ENCODE assay signal across 8 cellular contexts in the genomic region with DNA sequence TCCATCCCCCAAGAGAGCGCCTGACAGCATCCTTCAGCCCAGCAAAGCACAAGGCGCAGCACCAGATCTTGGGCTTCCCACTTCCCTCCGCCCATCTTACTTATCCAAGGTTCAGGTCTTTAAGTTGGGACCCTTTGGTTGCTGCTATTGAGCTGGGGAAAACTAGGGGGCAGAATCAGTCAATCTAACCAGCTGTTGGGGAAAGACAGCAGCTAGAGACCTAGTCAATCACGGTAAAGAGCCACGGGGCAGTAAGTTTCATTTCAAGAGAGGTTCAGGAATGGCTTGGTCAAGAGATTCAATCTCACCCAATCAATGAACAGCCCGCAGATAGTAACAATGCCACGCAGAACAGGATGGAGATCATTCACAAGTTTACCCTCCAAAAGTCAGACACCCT. TPM values are rescaled to one million over a fixed set of nuclear protein-coding genes. Genes with fewer than 3 reads are reported as not detected.
A peak's percentile ranks its signal among the peaks of the same experiment; 100 is the strongest.
DNase-seq lines count a peak whose midpoint lies in the region; ATAC-seq and TF ChIP-seq lines count a peak whose summit lies in the region.

No MANE protein-coding gene starts in this region.

- peaks cover 41% of the 10 kb centered on the region for H3K27me3 Mint-ChIP-seq in activated CD4-positive, alpha-beta T cell treated with anti-CD3 and anti-CD28 coated beads for 36 hours
- peaks cover 42% of the 10 kb centered on the region for H3K27me3 Mint-ChIP-seq in WTC11 (ENCODE audit: low read depth)

- intact Hi-C loops in activated CD4-positive, alpha-beta T cell treated with anti-CD3 and anti-CD28 coated beads for 36 hours (cut with DNase I, micrococcal nuclease), result loop anchor here (5.0 to 10.0 kb wide), 3 partner anchors 304 to 501 kb away; a partner anchor contains a TSS
- intact Hi-C loops in stomach (cut with DNase I; ENCODE audit: low total_unique reads), result no loop called here

- no peaks in the 10 kb centered on the region for H3K36me3 ChIP-seq in iPS-18a (ENCODE audit: control insufficient read depth, low read depth, low read length)
- H3K36me3 ChIP-seq in stomach, result no peaks in the 10 kb centered on the region

- peaks cover 28% of the 10 kb centered on the region for H3K4me1 Mint-ChIP-seq in activated CD4-positive, alpha-beta T cell treated with anti-CD3 and anti-CD28 coated beads for 36 hours
- peaks cover 23% of the 10 kb centered on the region for H3K4me1 Mint-ChIP-seq in WTC11

- H3K36me3 Mint-ChIP-seq in activated CD4-positive, alpha-beta T cell treated with anti-CD3 and anti-CD28 coated beads for 36 hours (ENCODE audit: low read depth), result peaks cover 2% of the 10 kb centered on the region
- H3K36me3 Mint-ChIP-seq in WTC11, result no peaks in the 10 kb centered on the region

- POLR2A ChIA-PET in activated CD4-positive, alpha-beta T cell treated with anti-CD3 and anti-CD28 coated beads for 36 hours (lab: Charles Lee), result interaction anchor here (0.6 kb wide), 1 partner anchor 7 kb away, joined by 3 read pairs; no protein-coding TSS in a partner anchor
- POLR2A ChIA-PET in WTC11 (lab: Charles Lee), result interaction anchor here (3.3 to 3.5 kb wide), 2 partner anchors 171 to 182 kb away, joined by 14 to 33 read pairs; no protein-coding TSS in a partner anchor

- H3K27ac Mint-ChIP-seq in activated CD4-positive, alpha-beta T cell treated with anti-CD3 and anti-CD28 coated beads for 36 hours, result no peak overlapping the region
- H3K27ac Mint-ChIP-seq in WTC11, result no peak overlapping the region

- H3K9me3 ChIP-seq in iPS-18a (ENCODE audit: control insufficient read depth, low read depth, low read length) (no peaks in the 10 kb centered on the region), stomach (no peaks in the 10 kb centered on the region)

- H3K27me3 ChIP-seq in iPS-18a (ENCODE audit: control insufficient read depth, insufficient read depth, low read length) (peaks cover 43% of the 10 kb centered on the region), stomach (peaks cover 0 to 37% (median 11%) of the 10 kb centered on the region in 3 donors)

- no peak for TF ChIP-seq EP300 in stomach (IDR thresholded peaks at IDR 0.05)

- no peak overlapping the region for H3K9ac ChIP-seq in iPS-18a (ENCODE audit: low read length)

- H3K4me3 ChIP-seq in iPS-18a (ENCODE audit: low read length) (peak overlapping the region; percentile 72), stomach (peak overlapping the region; percentile 61 to 71 (median 62))

- TF ChIP-seq CTCF in WTC11 (IDR thresholded peaks at IDR 0.05) (no peak), stomach (IDR thresholded peaks at IDR 0.05) (no peak)

- WGBS in stomach, 5 donors, result 37 to 45% (median 43%) methylated on average over 7 of the region's 7 CpGs

- H3K4me3 Mint-ChIP-seq in activated CD4-positive, alpha-beta T cell treated with anti-CD3 and anti-CD28 coated beads for 36 hours, result peak overlapping the region; percentile 78
- H3K4me3 Mint-ChIP-seq in WTC11, result peak overlapping the region; percentile 66

- H3K9me3 Mint-ChIP-seq in activated CD4-positive, alpha-beta T cell treated with anti-CD3 and anti-CD28 coated beads for 36 hours (ENCODE audit: low read depth), result no peaks in the 10 kb centered on the region
- no peaks in the 10 kb centered on the region for H3K9me3 Mint-ChIP-seq in WTC11

- H3K4me1 ChIP-seq in iPS-18a (ENCODE audit: control insufficient read depth, low read depth, low read length) (peaks cover 20% of the 10 kb centered on the region), stomach (peaks cover 19 to 52% (median 41%) of the 10 kb centered on the region in 4 donors)

- H3K27ac ChIP-seq in iPS-18a (ENCODE audit: low read length) (no peak overlapping the region), stomach (no peak overlapping the region)

- no peak for ATAC-seq in activated CD4-positive, alpha-beta T cell treated with anti-CD3 and anti-CD28 coated beads for 36 hours
- peak; percentile 3 for ATAC-seq in WTC11
- ATAC-seq in GM21529 (IDR thresholded peaks at IDR 0.05; ENCODE audit: unreplicated experiment), result no peak
- no peak for ATAC-seq in HG02938 (IDR thresholded peaks at IDR 0.05; ENCODE audit: unreplicated experiment)

- CTCF ChIA-PET in activated CD4-positive, alpha-beta T cell treated with anti-CD3 and anti-CD28 coated beads for 36 hours (lab: Charles Lee), result interaction anchor here (0.9 to 4.2 kb wide), 8 partner anchors 47 to 359 kb away, joined by 3 to 70 read pairs (median 4); no protein-coding TSS in a partner anchor
- CTCF ChIA-PET in WTC11 (lab: Charles Lee), result interaction anchor here (0.5 to 6.0 kb wide), 22 partner anchors 8 to 1466 kb away, joined by 3 to 236 read pairs (median 4); no protein-coding TSS in a partner anchor

- DNase-seq in activated CD4-positive, alpha-beta T cell treated with anti-CD3 and anti-CD28 coated beads for 36 hours, result no peak
- no peak for DNase-seq in activated CD4-positive, alpha-beta T cell treated with anti-CD3 and anti-CD28 coated beads for 4 hours
- peak; percentile 17 for DNase-seq in WTC11 (ENCODE audit: low spot score)
- DNase-seq in stomach, result no peak
- no peak for DNase-seq in NCI-H187 (lab: John Stamatoyannopoulos, UW)

- TF ChIP-seq POLR2A in stomach (IDR thresholded peaks at IDR 0.05), result no peak

TF ChIP-seq in WTC11, 78 proteins besides CTCF, POLR2A, EP300 and RAD21:
- TF ChIP-seq ZBTB21 (CRISPR knock-in tag; IDR thresholded peaks at IDR 0.05; ENCODE audit: borderline replicate concordance) (no peak), ESRRA (CRISPR knock-in tag; IDR thresholded peaks at IDR 0.05; ENCODE audit: borderline replicate concordance) (no peak), ZNF396 (CRISPR knock-in tag; IDR thresholded peaks at IDR 0.05; ENCODE audit: borderline replicate concordance) (no peak)
- TF ChIP-seq, protein P1, sequence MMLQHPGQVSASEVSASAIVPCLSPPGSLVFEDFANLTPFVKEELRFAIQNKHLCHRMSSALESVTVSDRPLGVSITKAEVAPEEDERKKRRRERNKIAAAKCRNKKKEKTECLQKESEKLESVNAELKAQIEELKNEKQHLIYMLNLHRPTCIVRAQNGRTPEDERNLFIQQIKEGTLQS (CRISPR knock-in tag; conservative IDR thresholded peaks at IDR 0.05), result no peak
- TF ChIP-seq, protein P2, sequence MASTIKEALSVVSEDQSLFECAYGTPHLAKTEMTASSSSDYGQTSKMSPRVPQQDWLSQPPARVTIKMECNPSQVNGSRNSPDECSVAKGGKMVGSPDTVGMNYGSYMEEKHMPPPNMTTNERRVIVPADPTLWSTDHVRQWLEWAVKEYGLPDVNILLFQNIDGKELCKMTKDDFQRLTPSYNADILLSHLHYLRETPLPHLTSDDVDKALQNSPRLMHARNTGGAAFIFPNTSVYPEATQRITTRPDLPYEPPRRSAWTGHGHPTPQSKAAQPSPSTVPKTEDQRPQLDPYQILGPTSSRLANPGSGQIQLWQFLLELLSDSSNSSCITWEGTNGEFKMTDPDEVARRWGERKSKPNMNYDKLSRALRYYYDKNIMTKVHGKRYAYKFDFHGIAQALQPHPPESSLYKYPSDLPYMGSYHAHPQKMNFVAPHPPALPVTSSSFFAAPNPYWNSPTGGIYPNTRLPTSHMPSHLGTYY (CRISPR knock-in tag; IDR thresholded peaks at IDR 0.05), result no peak

RNA-seq across cellular contexts. Expression of a gene that starts 1.7 kb away (rescaled TPM):
- 1 to 10 TPM; 1.2 TPM for total RNA-seq in activated CD4-positive, alpha-beta T cell treated with anti-CD3 and anti-CD28 coated beads for 36 hours
- 7.9 to 12.8 TPM (median 8.4 TPM) in 3 replicates for total RNA-seq in WTC11 (2021)
- total RNA-seq in stomach, result 10 to 100 TPM in 2 of 5 donors, 1 to 10 TPM in 2, under 1 TPM in 1; 0.58 to 12.7 (median 6.4) TPM
- polyA plus RNA-seq in stomach, result 1 to 10 TPM; 1.2 to 2.0 (median 1.9) TPM
